Comparison of ENCODE assay signal across 13 cellular contexts in genomic region chr1:164765557-164765956, GRCh38.
DNase-seq lines count a peak whose midpoint lies in the region; ATAC-seq and TF ChIP-seq lines count a peak whose summit lies in the region.
"Had no signal": no experiment of that assay in that cellular context is flagged by ENCODE, and none has a peak within 500 bp of the region (broad histone marks: within the 10 kb centered on the region; RNA-seq: fewer than 3 reads in every experiment).

No MANE protein-coding gene starts in this region.

- H3K4me2 ChIP-seq in GM23338 (no peak overlapping the region), smooth muscle cell (peak overlapping the region; percentile 66)

- no peak overlapping the region for H3K4me3 ChIP-seq in GM23338
- no peak overlapping the region for H3K4me3 ChIP-seq in smooth muscle cell
- no peak overlapping the region for H3K4me3 ChIP-seq in tibial nerve

- H3K4me3 Mint-ChIP-seq in GM23338, result no peak overlapping the region
- H3K4me3 Mint-ChIP-seq: activated CD8-positive, alpha-beta T cell treated with anti-CD3 and anti-CD28 coated beads for 36 hours; immature natural killer cell; stimulated activated naive CD8-positive, alpha-beta T cell treated with anti-CD3 and anti-CD28 coated beads, Interleukin-15, Interleukin-2, amounts not matched to agents 100 ng/mL and 50 ng/mL, for 24 hours had no signal

- 0 out of 2 replicates have a peak overlapping the region, but pooled peaks have one; percentile 40 for H3K27ac ChIP-seq in GM23338 (ENCODE audit: low read depth)
- peak overlapping the region; percentile 26 for H3K27ac ChIP-seq in adipose tissue (ENCODE audit: low read depth, low read length)
- H3K27ac ChIP-seq in smooth muscle cell (ENCODE audit: low read depth), result peak overlapping the region; percentile 98
- H3K27ac ChIP-seq in tibial nerve, result peak overlapping the region in 1 of 4 donors; percentile 43

- H3K9me3 ChIP-seq in smooth muscle cell (replicated peaks; ENCODE audit: low read depth) (no peaks in the 10 kb centered on the region), tibial nerve (no peaks in the 10 kb centered on the region)

- H3K9me2 ChIP-seq in GM23338 (ENCODE audit: insufficient read depth), result no peaks in the 10 kb centered on the region

- peaks cover 9% of the 10 kb centered on the region for H3K4me1 ChIP-seq in GM23338 (ENCODE audit: insufficient read depth)
- H3K4me1 ChIP-seq in smooth muscle cell (ENCODE audit: low read depth), result peaks cover 29% of the 10 kb centered on the region
- peaks cover 0 to 56% (median 14%) of the 10 kb centered on the region in 4 donors for H3K4me1 ChIP-seq in tibial nerve

- H3K27me3 ChIP-seq in GM23338 (ENCODE audit: insufficient read depth) (no peaks in the 10 kb centered on the region), smooth muscle cell (ENCODE audit: low read depth) (no peaks in the 10 kb centered on the region), tibial nerve (no peaks in the 10 kb centered on the region)

- H2AFZ ChIP-seq in GM23338 (no peak overlapping the region), smooth muscle cell (ENCODE audit: low read depth) (no peak overlapping the region)

- H3K36me3 Mint-ChIP-seq in GM23338 (ENCODE audit: low read depth), result peaks cover 11% of the 10 kb centered on the region; the same call in 2 of the 3 replicates
- H3K36me3 Mint-ChIP-seq: immature natural killer cell had no signal

- no peak for DNase-seq in GM23338 (ENCODE audit: low spot score)
- DNase-seq in left cardiac atrium, result no peak
- no peak for DNase-seq in smooth muscle cell (lab: John Stamatoyannopoulos, UW; ENCODE audit: unreplicated experiment)
- DNase-seq in tibial nerve (ENCODE audit: low spot score in 2 of 2), result no peak
- no peak for DNase-seq in NCI-H1694 (lab: John Stamatoyannopoulos, UW)
- no peak for DNase-seq in NOMO-1 (lab: John Stamatoyannopoulos, UW; ENCODE audit: unreplicated experiment in 2 of 2)
- DNase-seq: activated CD8-positive, alpha-beta T cell treated with anti-CD3 and anti-CD28 coated beads for 36 hours; immature natural killer cell; NCI-H187 treated with DMSO at 0.1 percent for 48 hours; SIG-M5 had no signal

- peaks cover 4% of the 10 kb centered on the region for H3K27me3 Mint-ChIP-seq in GM23338 (ENCODE audit: insufficient read depth, low read depth, poor library complexity)
- H3K27me3 Mint-ChIP-seq: activated CD8-positive, alpha-beta T cell treated with anti-CD3 and anti-CD28 coated beads for 36 hours; stimulated activated naive CD8-positive, alpha-beta T cell treated with anti-CD3 and anti-CD28 coated beads, Interleukin-15, Interleukin-2, amounts not matched to agents 100 ng/mL and 50 ng/mL, for 24 hours had no signal

- H3K9me3 Mint-ChIP-seq in GM23338, result no peaks in the 10 kb centered on the region
- H3K9me3 Mint-ChIP-seq: activated CD8-positive, alpha-beta T cell treated with anti-CD3 and anti-CD28 coated beads for 36 hours; immature natural killer cell had no signal

- H4K20me1 ChIP-seq in GM23338 (replicated peaks; ENCODE audit: insufficient read depth), result no peaks in the 10 kb centered on the region
- H4K20me1 ChIP-seq in smooth muscle cell (ENCODE audit: low read depth), result no peaks in the 10 kb centered on the region

- H3K79me2 ChIP-seq in GM23338 (replicated peaks; ENCODE audit: insufficient read depth) (peaks cover 83% of the 10 kb centered on the region), smooth muscle cell (ENCODE audit: low read depth) (peaks cover 33% of the 10 kb centered on the region)

- TF ChIP-seq CTCF in GM23338 (conservative IDR thresholded peaks at IDR 0.05; ENCODE audit: low read depth in 2 of 2) (no peak), smooth muscle cell (IDR thresholded peaks at IDR 0.05; ENCODE audit: borderline replicate concordance, insufficient read depth, poor library complexity, severe bottlenecking) (no peak), tibial nerve (IDR thresholded peaks at IDR 0.05) (no peak)

- no peaks in the 10 kb centered on the region for H3F3A ChIP-seq in GM23338 (replicated peaks; ENCODE audit: low read depth)
- H3F3A ChIP-seq in smooth muscle cell (ENCODE audit: low read depth), result peaks cover 49% of the 10 kb centered on the region

- no peak for TF ChIP-seq POLR2A in tibial nerve (IDR thresholded peaks at IDR 0.05)

- H3K27ac Mint-ChIP-seq in GM23338, result no peak overlapping the region
- H3K27ac Mint-ChIP-seq: activated CD8-positive, alpha-beta T cell treated with anti-CD3 and anti-CD28 coated beads for 36 hours; immature natural killer cell; stimulated activated naive CD8-positive, alpha-beta T cell treated with anti-CD3 and anti-CD28 coated beads, Interleukin-15, Interleukin-2, amounts not matched to agents 100 ng/mL and 50 ng/mL, for 24 hours had no signal

- ATAC-seq in GM23338 (no peak), left cardiac atrium (peak; percentile 27 to 79), GM19463 (IDR thresholded peaks at IDR 0.05; ENCODE audit: unreplicated experiment) (no peak)
- ATAC-seq: activated CD8-positive, alpha-beta T cell treated with anti-CD3 and anti-CD28 coated beads for 36 hours had no signal

- no peaks in the 10 kb centered on the region for H3K36me3 ChIP-seq in GM23338 (ENCODE audit: insufficient read depth)
- H3K36me3 ChIP-seq in smooth muscle cell (ENCODE audit: low read depth), result no peaks in the 10 kb centered on the region
- no peaks in the 10 kb centered on the region for H3K36me3 ChIP-seq in tibial nerve

- peak in 1 of 2 donors; percentile 12 for TF ChIP-seq EP300 in tibial nerve (IDR thresholded peaks at IDR 0.05)

- H3K9ac ChIP-seq in smooth muscle cell (ENCODE audit: low read depth), result peak overlapping the region; percentile 70

- intact Hi-C loops in left cardiac atrium (cut with DNase I), result no loop called here

- H3K4me1 Mint-ChIP-seq in GM23338, result peaks cover 26% of the 10 kb centered on the region

TF ChIP-seq in GM23338, 12 proteins besides CTCF, POLR2A, EP300 and RAD21 (continues in another document):
- TF ChIP-seq ZNF462 (CRISPR knock-in tag; IDR thresholded peaks at IDR 0.05) (no peak), STAT1 (IDR thresholded peaks at IDR 0.05; ENCODE audit: unreplicated experiment) (no peak)

Comparison
In these comparisons a context has a peak if more than half of its experiments do, and no peak if none do; other contexts are left out.
1. ATAC-seq: peak in left cardiac atrium (2 of 2); none in GM23338 (single experiment) and GM19463 (single experiment).